Comparison of ENCODE assay signal across 17 cellular contexts in the genomic region with DNA sequence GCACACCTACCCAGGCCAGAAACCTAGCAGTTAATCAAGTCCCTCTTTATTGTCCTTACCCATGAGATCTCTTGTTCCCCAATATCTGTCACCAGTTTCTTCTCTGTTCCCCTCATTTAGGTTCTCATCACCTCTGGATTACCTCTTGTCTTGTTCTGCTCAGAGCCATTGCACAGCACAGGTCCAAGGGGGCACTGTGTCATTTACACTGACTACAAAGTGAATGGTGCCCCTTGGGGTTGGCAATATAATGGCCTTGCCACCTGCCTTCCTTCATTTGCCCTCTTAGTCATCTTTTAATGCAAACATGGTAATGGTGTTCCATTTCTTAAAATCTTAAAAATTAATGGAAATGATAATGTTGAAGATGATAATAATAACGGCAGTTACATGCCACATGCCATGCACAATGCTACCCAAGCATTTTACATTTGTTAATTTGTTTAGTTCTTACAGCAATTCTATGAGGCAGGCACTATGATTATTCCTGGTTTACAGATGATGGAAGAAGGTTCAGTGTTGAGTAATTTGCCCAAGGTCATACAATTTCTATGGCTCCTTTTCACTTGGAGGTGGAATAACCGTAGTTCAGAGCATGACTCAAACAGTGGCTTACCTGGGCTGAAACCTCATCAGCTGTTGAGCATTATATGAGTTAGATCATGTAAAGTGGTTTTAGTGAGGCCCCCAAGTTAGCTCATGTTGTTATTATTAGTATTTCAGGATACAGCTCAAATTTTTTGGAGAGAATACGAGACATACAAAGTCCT.
"Had no signal": no experiment of that assay in that cellular context is flagged by ENCODE, and none has a peak within 500 bp of the region (broad histone marks: within the 10 kb centered on the region; RNA-seq: fewer than 3 reads in every experiment).

No MANE protein-coding gene starts in this region.

- H3K4me3 Mint-ChIP-seq: activated naive CD8-positive, alpha-beta T cell treated with anti-CD3 and anti-CD28 coated beads, Interleukin-2, amount 10 ng/mL, durations not matched to agents 7 days and 5 days; effector memory CD8-positive, alpha-beta T cell; mesothelial cell of epicardium; neural crest cell; stimulated activated memory B cell treated with anti-CD40 and anti-IgM and Interleukin-4, amounts not matched to agents 10 μg/mL and 1 μg/mL and 100 μg/mL, for 72 hours had no signal

- H3K27ac Mint-ChIP-seq: activated naive CD8-positive, alpha-beta T cell treated with anti-CD3 and anti-CD28 coated beads, Interleukin-2, amount 10 ng/mL, durations not matched to agents 7 days and 5 days; effector memory CD8-positive, alpha-beta T cell; mesothelial cell of epicardium; stimulated activated memory B cell treated with anti-CD40 and anti-IgM and Interleukin-4, amounts not matched to agents 10 μg/mL and 1 μg/mL and 100 μg/mL, for 72 hours had no signal

- H3K9me3 Mint-ChIP-seq: activated naive CD8-positive, alpha-beta T cell treated with anti-CD3 and anti-CD28 coated beads, Interleukin-2, amount 10 ng/mL, durations not matched to agents 7 days and 5 days; effector memory CD8-positive, alpha-beta T cell; mesothelial cell of epicardium; neural crest cell; stimulated activated memory B cell treated with anti-CD40 and anti-IgM and Interleukin-4, amounts not matched to agents 10 μg/mL and 1 μg/mL and 100 μg/mL, for 72 hours had no signal

- H3K27me3 ChIP-seq: gastroesophageal sphincter, heart right ventricle, ovary had no signal

- ATAC-seq: effector memory CD8-positive, alpha-beta T cell; gastroesophageal sphincter; heart right ventricle; left colon; lower lobe of right lung; stimulated activated memory B cell treated with anti-CD40 and anti-IgM and Interleukin-4, amounts not matched to agents 10 μg/mL and 1 μg/mL and 100 μg/mL, for 72 hours had no signal

- H3K27ac ChIP-seq: gastroesophageal sphincter, heart right ventricle, lower lobe of right lung, ovary had no signal

- H3K36me3 Mint-ChIP-seq: mesothelial cell of epicardium had no signal

- H3K9me3 ChIP-seq: gastroesophageal sphincter, lower lobe of right lung, ovary had no signal

- H3K27me3 Mint-ChIP-seq: activated naive CD8-positive, alpha-beta T cell treated with anti-CD3 and anti-CD28 coated beads, Interleukin-2, amount 10 ng/mL, durations not matched to agents 7 days and 5 days; effector memory CD8-positive, alpha-beta T cell; stimulated activated memory B cell treated with anti-CD40 and anti-IgM and Interleukin-4, amounts not matched to agents 10 μg/mL and 1 μg/mL and 100 μg/mL, for 72 hours had no signal

- H3K36me3 ChIP-seq: gastroesophageal sphincter, heart right ventricle, lower lobe of right lung, ovary had no signal

- H3K4me3 ChIP-seq: gastroesophageal sphincter, heart right ventricle, lower lobe of right lung, ovary had no signal

- H3K4me1 Mint-ChIP-seq: stimulated activated memory B cell treated with anti-CD40 and anti-IgM and Interleukin-4, amounts not matched to agents 10 μg/mL and 1 μg/mL and 100 μg/mL, for 72 hours had no signal

- DNase-seq: activated CD4-positive, alpha-beta T cell treated with anti-CD3 and anti-CD28 coated beads for 1 hour; activated CD4-positive, alpha-beta T cell treated with anti-CD3 and anti-CD28 coated beads, Interleukin-2, amount 50 U/mL, for 4 hours; activated naive CD4-positive, alpha-beta T cell; activated naive CD8-positive, alpha-beta T cell treated with anti-CD3 and anti-CD28 coated beads, Interleukin-2, amount 10 ng/mL, durations not matched to agents 7 days and 5 days; activated T-cell treated with anti-CD3 and anti-CD28 coated beads for 4 hours; dermis blood vessel endothelial cell; effector memory CD8-positive, alpha-beta T cell; heart right ventricle; left colon; lower lobe of right lung; ovary; stimulated activated CD4-positive, alpha-beta T cell treated with anti-CD3 and anti-CD28 coated beads, Interleukin-2, amount 100 ng/mL, for 48 hours; T1000 had no signal
